In the genomic region with DNA sequence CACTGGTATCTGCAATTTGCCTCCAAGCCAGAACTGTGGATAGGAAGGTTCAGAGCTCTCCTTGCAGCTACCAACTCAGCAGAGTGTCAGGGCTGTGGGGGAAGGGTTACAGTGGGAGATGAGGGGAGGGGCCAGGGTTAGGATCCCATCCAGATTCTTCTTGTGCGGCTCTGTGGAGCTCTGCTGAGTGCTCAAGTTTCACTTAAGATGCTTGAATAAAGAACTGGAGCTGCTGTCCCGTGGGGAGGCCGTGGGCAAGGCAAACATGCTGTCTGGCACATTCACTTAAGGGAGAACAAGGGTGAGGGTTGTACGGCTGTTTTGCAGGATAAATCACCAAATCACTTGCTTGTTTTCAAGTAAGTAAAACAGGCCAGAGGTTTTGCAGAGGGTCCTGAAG, we compare ENCODE assay signal across 14 cellular contexts.
DNase-seq lines count a peak whose midpoint lies in the region; FAIRE-seq and TF ChIP-seq lines count a peak whose summit lies in the region.
"Had no signal": no experiment of that assay in that cellular context is flagged by ENCODE, and none has a peak within 500 bp of the region (broad histone marks: within the 10 kb centered on the region; RNA-seq: fewer than 3 reads in every experiment).

No MANE protein-coding gene starts in this region.

- TF ChIP-seq CTCF in bronchial epithelial cell (IDR thresholded peaks at IDR 0.05; ENCODE audit: insufficient read depth, low read length, severe bottlenecking) = no peak
- no peak for TF ChIP-seq CTCF in thyroid gland (IDR thresholded peaks at IDR 0.05)

- peak; percentile 9 for DNase-seq in NCI-H2171 (lab: John Stamatoyannopoulos, UW)
- no peak for DNase-seq in bronchial epithelial cell (ENCODE audit: low read depth)
- peak; percentile 84 for DNase-seq in left kidney (ENCODE audit: low read depth, low spot score)
- peak; percentile 82 to 85 for DNase-seq in thyroid gland
- DNase-seq in NCI-H1105 treated with DMSO at 0.1 percent for 48 hours (lab: John Stamatoyannopoulos, UW) = no peak
- no peak for DNase-seq in stimulated activated CD4-positive, alpha-beta T cell treated with anti-CD3 and anti-CD28 coated beads, Interleukin-2, amount 100 ng/mL, for 24 hours
- DNase-seq in NCI-H2029 (lab: John Stamatoyannopoulos, UW) = no peak
- DNase-seq: CD8-positive, alpha-beta T cell; mucosa of descending colon; NCI-H510A treated with DMSO at 0.1 percent for 48 hours; psoas muscle; stomach had no signal

- H3K27me3 ChIP-seq in bronchial epithelial cell (ENCODE audit: control insufficient read depth, insufficient read depth, low read length) (no peaks in the 10 kb centered on the region), thyroid gland (no peaks in the 10 kb centered on the region)
- H3K27me3 ChIP-seq: breast epithelium, stomach had no signal

- WGBS in thyroid gland, 2 donors = 6 to 19% methylated on average over 4 of the region's 4 CpGs

- peak overlapping the region; percentile 28 to 49 (median 43) for H3K27ac ChIP-seq in thyroid gland
- H3K27ac ChIP-seq: psoas muscle, RWPE1, stomach had no signal

- no peaks in the 10 kb centered on the region for H3K9me3 ChIP-seq in thyroid gland
- H3K9me3 ChIP-seq: breast epithelium, mucosa of descending colon, psoas muscle, stomach had no signal

- H3K36me3 ChIP-seq in bronchial epithelial cell (ENCODE audit: control insufficient read depth, insufficient read depth, low read length) (no peaks in the 10 kb centered on the region), thyroid gland (no peaks in the 10 kb centered on the region)
- H3K36me3 ChIP-seq: breast epithelium, stomach had no signal

- FAIRE-seq in bronchial epithelial cell (lab: Jason Lieb, UNC) = peak; percentile 28

- intact Hi-C loops in thyroid gland (cut with DNase I) = no loop called here

- no peak overlapping the region for H3K4me3 ChIP-seq in bronchial epithelial cell (ENCODE audit: low read depth, low read length)
- no peak overlapping the region for H3K4me3 ChIP-seq in thyroid gland (replicated peaks in 1 of 3)
- H3K4me3 ChIP-seq: breast epithelium, mucosa of descending colon, psoas muscle, stomach had no signal

- H3K4me1 ChIP-seq in thyroid gland = peaks cover 17 to 25% of the 10 kb centered on the region in 2 donors
- H3K4me1 ChIP-seq: breast epithelium, psoas muscle, stomach had no signal

- peak in 1 of 2 donors; percentile 60 for TF ChIP-seq POLR2A in thyroid gland (IDR thresholded peaks at IDR 0.05)

Comparison
In these comparisons a context has a peak if more than half of its experiments do, and no peak if none do; other contexts are left out.
1. DNase-seq: peak in NCI-H2171 (single experiment), left kidney (single experiment) and thyroid gland (2 of 2); none in bronchial epithelial cell (single experiment), NCI-H1105 treated with DMSO at 0.1 percent for 48 hours (single experiment), stimulated activated CD4-positive, alpha-beta T cell treated with anti-CD3 and anti-CD28 coated beads, Interleukin-2, amount 100 ng/mL, for 24 hours (0 of 2) and NCI-H2029 (single experiment).